Comparison of ENCODE assay signal across 22 cellular contexts in genomic region chr9:71891557-71892189, GRCh38. TPM values are rescaled to one million over a fixed set of nuclear protein-coding genes. Genes with fewer than 3 reads are reported as not detected.
DNase-seq lines count a peak whose midpoint lies in the region; ATAC-seq and TF ChIP-seq lines count a peak whose summit lies in the region.
"Had no signal": no experiment of that assay in that cellular context is flagged by ENCODE, and none has a peak within 500 bp of the region (broad histone marks: within the 10 kb centered on the region; RNA-seq: fewer than 3 reads in every experiment).

No MANE protein-coding gene starts in this region.

- H3K27me3 Mint-ChIP-seq in T-helper 17 cell: no peaks in the 10 kb centered on the region
- no peaks in the 10 kb centered on the region for H3K27me3 Mint-ChIP-seq in stimulated activated memory B cell treated with anti-CD40 and anti-IgM and Interleukin-4, amounts not matched to agents 10 μg/mL and 1 μg/mL and 100 μg/mL, for 72 hours
- H3K27me3 Mint-ChIP-seq: activated CD4-positive, alpha-beta memory T cell treated with anti-CD3 and anti-CD28 coated beads, Interleukin-2, amount 10 ng/mL, durations not matched to agents 7 days and 5 days; effector memory CD8-positive, alpha-beta T cell; naive thymus-derived CD4-positive, alpha-beta T cell had no signal

- TF ChIP-seq POLR2A in uterus (IDR thresholded peaks at IDR 0.05): no peak

- no peaks in the 10 kb centered on the region for H3K27me3 ChIP-seq in uterus
- H3K27me3 ChIP-seq: ascending aorta had no signal

- no peaks in the 10 kb centered on the region for H3K36me3 Mint-ChIP-seq in T-helper 17 cell (ENCODE audit: low read depth)
- no peaks in the 10 kb centered on the region for H3K36me3 Mint-ChIP-seq in stimulated activated memory B cell treated with anti-CD40 and anti-IgM and Interleukin-4, amounts not matched to agents 10 μg/mL and 1 μg/mL and 100 μg/mL, for 72 hours

- H3K36me3 ChIP-seq in uterus: no peaks in the 10 kb centered on the region
- H3K36me3 ChIP-seq: ascending aorta had no signal

- ATAC-seq in GM18907 (IDR thresholded peaks at IDR 0.05; ENCODE audit: unreplicated experiment) (peak; percentile 46), HG02759 (IDR thresholded peaks at IDR 0.05; ENCODE audit: unreplicated experiment) (peak; percentile 41), T-helper 17 cell (no peak), HG02623 (IDR thresholded peaks at IDR 0.05; ENCODE audit: unreplicated experiment) (no peak)
- peak; percentile 51 for ATAC-seq in stimulated activated memory B cell treated with anti-CD40 and anti-IgM and Interleukin-4, amounts not matched to agents 10 μg/mL and 1 μg/mL and 100 μg/mL, for 72 hours
- ATAC-seq: effector memory CD8-positive, alpha-beta T cell; left ventricle myocardium superior; naive thymus-derived CD4-positive, alpha-beta T cell had no signal

- no peak for TF ChIP-seq CTCF in uterus (IDR thresholded peaks at IDR 0.05)

- intact Hi-C loops in uterus (cut with DNase I; ENCODE audit: low total_unique reads): no loop called here

- H3K27ac Mint-ChIP-seq in T-helper 17 cell: peak overlapping the region; percentile 14
- H3K27ac Mint-ChIP-seq in stimulated activated memory B cell treated with anti-CD40 and anti-IgM and Interleukin-4, amounts not matched to agents 10 μg/mL and 1 μg/mL and 100 μg/mL, for 72 hours: peak overlapping the region; percentile 38
- H3K27ac Mint-ChIP-seq: activated CD4-positive, alpha-beta memory T cell treated with anti-CD3 and anti-CD28 coated beads, Interleukin-2, amount 10 ng/mL, durations not matched to agents 7 days and 5 days had no signal

- H3K4me1 Mint-ChIP-seq in T-helper 17 cell: peaks cover 33% of the 10 kb centered on the region
- H3K4me1 Mint-ChIP-seq in stimulated activated memory B cell treated with anti-CD40 and anti-IgM and Interleukin-4, amounts not matched to agents 10 μg/mL and 1 μg/mL and 100 μg/mL, for 72 hours: peaks cover 58% of the 10 kb centered on the region

- no peak overlapping the region for H3K4me3 ChIP-seq in uterus
- H3K4me3 ChIP-seq: ascending aorta had no signal

- no peak overlapping the region for H3K4me3 Mint-ChIP-seq in T-helper 17 cell
- peak overlapping the region; percentile 4 for H3K4me3 Mint-ChIP-seq in stimulated activated memory B cell treated with anti-CD40 and anti-IgM and Interleukin-4, amounts not matched to agents 10 μg/mL and 1 μg/mL and 100 μg/mL, for 72 hours
- H3K4me3 Mint-ChIP-seq: activated CD4-positive, alpha-beta memory T cell treated with anti-CD3 and anti-CD28 coated beads, Interleukin-2, amount 10 ng/mL, durations not matched to agents 7 days and 5 days; effector memory CD8-positive, alpha-beta T cell; naive thymus-derived CD4-positive, alpha-beta T cell had no signal

- H3K27ac ChIP-seq in uterus: no peak overlapping the region
- H3K27ac ChIP-seq: ascending aorta, KMS-11, VCaP had no signal

- H3K9me3 ChIP-seq in T-helper 17 cell (ENCODE audit: control insufficient read depth, low read length, poor library complexity, severe bottlenecking): no peaks in the 10 kb centered on the region
- H3K9me3 ChIP-seq in uterus: no peaks in the 10 kb centered on the region
- H3K9me3 ChIP-seq: ascending aorta had no signal

- no peaks in the 10 kb centered on the region for H3K4me1 ChIP-seq in uterus

- H3K9me3 Mint-ChIP-seq in stimulated activated memory B cell treated with anti-CD40 and anti-IgM and Interleukin-4, amounts not matched to agents 10 μg/mL and 1 μg/mL and 100 μg/mL, for 72 hours: no peaks in the 10 kb centered on the region
- H3K9me3 Mint-ChIP-seq: activated CD4-positive, alpha-beta memory T cell treated with anti-CD3 and anti-CD28 coated beads, Interleukin-2, amount 10 ng/mL, durations not matched to agents 7 days and 5 days; effector memory CD8-positive, alpha-beta T cell; naive thymus-derived CD4-positive, alpha-beta T cell had no signal

- DNase-seq in T-helper 17 cell: no peak
- DNase-seq in uterus: no peak
- DNase-seq in medulla oblongata (ENCODE audit: extremely low spot score): no peak
- DNase-seq: activated CD4-positive, alpha-beta memory T cell treated with anti-CD3 and anti-CD28 coated beads, Interleukin-2, amount 10 ng/mL, durations not matched to agents 7 days and 5 days; activated naive CD4-positive, alpha-beta T cell treated with Interleukin-2 at 50 U/mL for 16 hours; activated T-cell treated with anti-CD3 and anti-CD28 coated beads, Interleukin-2, amount 50 U/mL, for 1 hour; cerebellar nuclear complex; effector memory CD8-positive, alpha-beta T cell; GDM1; left ventricle myocardium superior; naive thymus-derived CD4-positive, alpha-beta T cell; NCI-H1048; NCI-H2081 treated with DMSO at 0.1 percent for 48 hours; stimulated activated CD4-positive, alpha-beta T cell treated with anti-CD3 and anti-CD28 coated beads, Interleukin-4, amount 100 ng/mL, for 24 hours; T-helper 1 cell had no signal

RNA-seq across cellular contexts. Expression of gene ABHD17B, which starts 19.3 kb away (rescaled TPM):
- total RNA-seq in T-helper 17 cell (10 to 100 TPM in 1 of 2 donors, 1 to 10 TPM in 1; 9.1 to 15.9 TPM), uterus (10 to 100 TPM; 11.5 to 67.2 (median 16.2) TPM)

RNA-seq across cellular contexts. Expression of gene C9orf85, which starts 19.8 kb away (rescaled TPM):
- 1 to 10 TPM; 5.4 to 6.2 TPM for total RNA-seq in T-helper 17 cell
- 10 to 100 TPM in 3 of 4 donors, 1 to 10 TPM in 1; 8.2 to 22.0 (median 15.9) TPM for total RNA-seq in uterus

Comparison
In these comparisons a context has a peak if more than half of its experiments do, and no peak if none do; other contexts are left out.
1. ATAC-seq: peak in GM18907 (single experiment), HG02759 (single experiment) and stimulated activated memory B cell treated with anti-CD40 and anti-IgM and Interleukin-4, amounts not matched to agents 10 μg/mL and 1 μg/mL and 100 μg/mL, for 72 hours (single experiment); none in T-helper 17 cell (single experiment) and HG02623 (single experiment).